ENCODE assay signal across 2 cellular contexts in genomic region chr7:108301387-108301786, GRCh38.
TF ChIP-seq lines count a peak whose summit lies in the region.

No MANE protein-coding gene starts in this region.

TF ChIP-seq in A549, 52 proteins besides CTCF, POLR2A, EP300 and RAD21:
- TF ChIP-seq CBX2 (IDR thresholded peaks at IDR 0.05; ENCODE audit: borderline replicate concordance, low read depth) (no peak), MAFK (IDR thresholded peaks at IDR 0.05; ENCODE audit: partially characterized antibody) (peak; percentile 57)

TF ChIP-seq in IMR-90, 13 proteins besides CTCF, POLR2A, EP300 and RAD21:
- no peak for TF ChIP-seq ELK1 (IDR thresholded peaks at IDR 0.05; ENCODE audit: borderline replicate concordance, low read depth, low read length)
- TF ChIP-seq MAFK (IDR thresholded peaks at IDR 0.05; ENCODE audit: low read depth, low read length), result 0 out of 2 replicates have a peak, but pooled peaks have one; percentile 9
